ENCODE assay signal across 1 cellular context in genomic region chr6:31208506-31208905, GRCh38.
TF ChIP-seq lines count a peak whose summit lies in the region.

No MANE protein-coding gene starts in this region.

TF ChIP-seq in HepG2, 621 proteins besides CTCF, POLR2A, EP300 and RAD21 (continued from another document and continues in another):
- no peak for TF ChIP-seq SP2 (CRISPR knock-in tag; IDR thresholded peaks at IDR 0.05)
- TF ChIP-seq FOXO1 (CRISPR knock-in tag; IDR thresholded peaks at IDR 0.05) = 0 out of 2 replicates have a peak, but pooled peaks have one; percentile 16
- TF ChIP-seq CREB1 (IDR thresholded peaks at IDR 0.05) = no peak
- 0 out of 2 replicates have a peak, but pooled peaks have one; percentile 8 for TF ChIP-seq CREB1 (CRISPR knock-in tag; IDR thresholded peaks at IDR 0.05)
- TF ChIP-seq THAP11 (CRISPR knock-in tag; IDR thresholded peaks at IDR 0.05) = 0 out of 2 replicates have a peak, but pooled peaks have one; percentile 24
- 0 out of 2 replicates have a peak, but pooled peaks have one; percentile 42 for TF ChIP-seq HMG20A (CRISPR knock-in tag; IDR thresholded peaks at IDR 0.05; ENCODE audit: borderline replicate concordance)
- peak; percentile 30 for TF ChIP-seq CBX1 (IDR thresholded peaks at IDR 0.05; ENCODE audit: low read depth)
- TF ChIP-seq RARA (CRISPR knock-in tag; IDR thresholded peaks at IDR 0.05) = peak; percentile 57
- TF ChIP-seq AHDC1 (CRISPR knock-in tag; IDR thresholded peaks at IDR 0.05; ENCODE audit: borderline replicate concordance) = peak; percentile 74
- TF ChIP-seq ZNF20 (CRISPR knock-in tag; IDR thresholded peaks at IDR 0.05) = no peak
- peak; percentile 28; the same call in 1 of the 3 replicates for TF ChIP-seq MXI1 (IDR thresholded peaks at IDR 0.05; ENCODE audit: borderline replicate concordance, low read depth, low read length)
- TF ChIP-seq MXD4 (CRISPR knock-in tag; IDR thresholded peaks at IDR 0.05) = peak; percentile 23; the same call in 1 of the 2 replicates
- peak; percentile 53; the same call in 1 of the 2 replicates for TF ChIP-seq ZNF670 (CRISPR knock-in tag; IDR thresholded peaks at IDR 0.05; ENCODE audit: borderline replicate concordance)
- TF ChIP-seq ZNF878 (CRISPR knock-in tag; IDR thresholded peaks at IDR 0.05) = no peak
- TF ChIP-seq FOXK1 (CRISPR knock-in tag; IDR thresholded peaks at IDR 0.05; ENCODE audit: borderline replicate concordance, low read depth) = peak; percentile 16; the same call in 1 of the 2 replicates
- TF ChIP-seq MIER2 (CRISPR knock-in tag; IDR thresholded peaks at IDR 0.05) = no peak
- peak; percentile 70 for TF ChIP-seq HDAC2 (CRISPR knock-in tag; IDR thresholded peaks at IDR 0.05)
- TF ChIP-seq ZNF672 (CRISPR knock-in tag; IDR thresholded peaks at IDR 0.05) = no peak
- TF ChIP-seq ZNF644 (CRISPR knock-in tag; IDR thresholded peaks at IDR 0.05; ENCODE audit: low read depth) = peak; percentile 87
- TF ChIP-seq PPARG (CRISPR knock-in tag; conservative IDR thresholded peaks at IDR 0.05) = peak; percentile 56; the same call in 1 of the 2 replicates
- peak; percentile 87; the same call in 1 of the 2 replicates for TF ChIP-seq ZNF292 (CRISPR knock-in tag; IDR thresholded peaks at IDR 0.05; ENCODE audit: borderline replicate concordance, low read depth)
- peak; percentile 33; the same call in 1 of the 2 replicates for TF ChIP-seq ARID4A (CRISPR knock-in tag; IDR thresholded peaks at IDR 0.05; ENCODE audit: borderline replicate concordance)
- 0 out of 2 replicates have a peak, but pooled peaks have one; percentile 18 for TF ChIP-seq KAT8 (CRISPR knock-in tag; IDR thresholded peaks at IDR 0.05)
- peak; percentile 35; the same call in 1 of the 2 replicates for TF ChIP-seq CREM (IDR thresholded peaks at IDR 0.05)
- TF ChIP-seq CREM (CRISPR knock-in tag; IDR thresholded peaks at IDR 0.05) = no peak
- 0 out of 2 replicates have a peak, but pooled peaks have one; percentile 4 for TF ChIP-seq ZNF317 (CRISPR knock-in tag; IDR thresholded peaks at IDR 0.05)
- TF ChIP-seq IKZF5 (CRISPR knock-in tag; IDR thresholded peaks at IDR 0.05) = peak; percentile 23; the same call in 1 of the 2 replicates
- no peak for TF ChIP-seq ZEB1 (IDR thresholded peaks at IDR 0.05; ENCODE audit: insufficient replicate concordance, low read depth)
- no peak for TF ChIP-seq ZNF10 (CRISPR knock-in tag; IDR thresholded peaks at IDR 0.05; ENCODE audit: borderline replicate concordance, low read depth)
- TF ChIP-seq ETV5 (CRISPR knock-in tag; IDR thresholded peaks at IDR 0.05; ENCODE audit: borderline replicate concordance) = peak; percentile 23; the same call in 1 of the 2 replicates
- peak; percentile 77; the same call in 1 of the 2 replicates for TF ChIP-seq ZNF362 (CRISPR knock-in tag; IDR thresholded peaks at IDR 0.05; ENCODE audit: borderline replicate concordance)
- TF ChIP-seq KLF12 (CRISPR knock-in tag; IDR thresholded peaks at IDR 0.05; ENCODE audit: borderline replicate concordance) = 0 out of 2 replicates have a peak, but pooled peaks have one; percentile 42
- no peak for TF ChIP-seq ZNF83 (CRISPR knock-in tag; IDR thresholded peaks at IDR 0.05; ENCODE audit: borderline replicate concordance)
- no peak for TF ChIP-seq ZNF615 (CRISPR knock-in tag; IDR thresholded peaks at IDR 0.05; ENCODE audit: borderline replicate concordance)
- TF ChIP-seq MED1 (CRISPR knock-in tag; IDR thresholded peaks at IDR 0.05) = peak; percentile 57
- 0 out of 2 replicates have a peak, but pooled peaks have one; percentile 36 for TF ChIP-seq DMAP1 (CRISPR knock-in tag; IDR thresholded peaks at IDR 0.05)
- peak; percentile 95 for TF ChIP-seq CEBPB (IDR thresholded peaks at IDR 0.05; ENCODE audit: borderline replicate concordance, low read depth, low read length)
- peak; percentile 52 for TF ChIP-seq ZMYM4 (CRISPR knock-in tag; IDR thresholded peaks at IDR 0.05)
- no peak for TF ChIP-seq ZBTB14 (CRISPR knock-in tag; IDR thresholded peaks at IDR 0.05)
- no peak for TF ChIP-seq RFX1 (IDR thresholded peaks at IDR 0.05)
- 0 out of 2 replicates have a peak, but pooled peaks have one; percentile 18 for TF ChIP-seq ZNF205 (CRISPR knock-in tag; IDR thresholded peaks at IDR 0.05)
- peak; percentile 66; the same call in 1 of the 2 replicates for TF ChIP-seq ZNF580 (CRISPR knock-in tag; IDR thresholded peaks at IDR 0.05; ENCODE audit: borderline replicate concordance, low read depth)
- TF ChIP-seq ZNF574 (CRISPR knock-in tag; IDR thresholded peaks at IDR 0.05) = 0 out of 2 replicates have a peak, but pooled peaks have one; percentile 34
- TF ChIP-seq KLF6 (CRISPR knock-in tag; IDR thresholded peaks at IDR 0.05) = no peak
- no peak for TF ChIP-seq ELK4 (CRISPR knock-in tag; IDR thresholded peaks at IDR 0.05; ENCODE audit: borderline replicate concordance)
- TF ChIP-seq ZFX (CRISPR knock-in tag; IDR thresholded peaks at IDR 0.05; ENCODE audit: low read depth) = peak; percentile 69
